17 cellular contexts compared by ENCODE assay signal in genomic region chr5:166551384-166551783, GRCh38.
DNase-seq lines count a peak whose midpoint lies in the region.
"Had no signal": no experiment of that assay in that cellular context is flagged by ENCODE, and none has a peak within 500 bp of the region (broad histone marks: within the 10 kb centered on the region; RNA-seq: fewer than 3 reads in every experiment).

No MANE protein-coding gene starts in this region.

- H3K9ac ChIP-seq in mesendoderm (ENCODE audit: low read length): no peak overlapping the region

- WGBS in mesendoderm (ENCODE audit: extremely low coverage, insufficient coverage, low lambda C conversion rate): no CpG with 5 or more reads among the region's 2 CpGs

- H2BK5ac ChIP-seq in mesendoderm (ENCODE audit: low read length): no peak overlapping the region

- H3K56ac ChIP-seq in mesendoderm (ENCODE audit: low read length): no peak overlapping the region

- no peak overlapping the region for H3K4ac ChIP-seq in mesendoderm (ENCODE audit: low read depth, low read length)

- no peaks in the 10 kb centered on the region for H3K79me1 ChIP-seq in mesendoderm (ENCODE audit: low read length)

- DNase-seq in NCI-H1105 (lab: John Stamatoyannopoulos, UW): peak; percentile 1
- peak; percentile 52 for DNase-seq in astrocyte of the hippocampus (ENCODE audit: low read depth, low spot score)
- DNase-seq in hippocampal formation (lab: John Stamatoyannopoulos, UW): peak; percentile 8 to 80
- peak; percentile 89 for DNase-seq in superior temporal gyrus (ENCODE audit: extremely low spot score)
- no peak for DNase-seq in SKM-1 treated with dmso at 0.1 percent for 144 hours (lab: John Stamatoyannopoulos, UW; ENCODE audit: unreplicated experiment)
- no peak for DNase-seq in mesendoderm
- no peak for DNase-seq in NCI-H1417 (lab: John Stamatoyannopoulos, UW)
- DNase-seq: CD4-positive, CD25-positive, alpha-beta regulatory T cell; DMS53; H9; MG63; NCI-H1092 treated with DMSO at 0.1 percent for 48 hours; NCI-H187; NCI-H446 treated with DMSO at 0.1 percent for 48 hours; NCI-H774; PC-9 had no signal

- H3K36me3 ChIP-seq in mesendoderm (ENCODE audit: control insufficient read depth, insufficient read depth, low read length): no peaks in the 10 kb centered on the region
- H3K36me3 ChIP-seq: MG63, SJSA1 had no signal

- H3K27ac ChIP-seq in mesendoderm (ENCODE audit: low read depth, low read length): no peak overlapping the region
- H3K27ac ChIP-seq: PC-9, SJSA1 had no signal

- H3K23ac ChIP-seq in mesendoderm (ENCODE audit: low read length): no peak overlapping the region

- H2AK5ac ChIP-seq in mesendoderm (ENCODE audit: low read length): no peak overlapping the region

- H2BK15ac ChIP-seq in mesendoderm (replicated peaks; ENCODE audit: low read depth): no peak overlapping the region

- no peak overlapping the region for H4K8ac ChIP-seq in mesendoderm (ENCODE audit: low read depth, low read length)

- no peak overlapping the region for H3K18ac ChIP-seq in mesendoderm (ENCODE audit: low read length)

- no peak overlapping the region for H2BK120ac ChIP-seq in mesendoderm (ENCODE audit: low read depth, low read length)

- H4K5ac ChIP-seq in mesendoderm (ENCODE audit: low read length): no peak overlapping the region

- no peak overlapping the region for H3K4me2 ChIP-seq in mesendoderm (ENCODE audit: low read length)
- H3K4me2 ChIP-seq: PC-9 had no signal

- no peaks in the 10 kb centered on the region for H3K79me2 ChIP-seq in mesendoderm (ENCODE audit: control insufficient read depth, insufficient read depth, low read length)

- H3K4me1 ChIP-seq in mesendoderm (ENCODE audit: control insufficient read depth, low read depth, low read length): no peaks in the 10 kb centered on the region
- H3K4me1 ChIP-seq: SJSA1 had no signal

- H3K27me3 ChIP-seq in mesendoderm (ENCODE audit: insufficient read depth, low read length, poor library complexity): no peaks in the 10 kb centered on the region
- H3K27me3 ChIP-seq: MG63, SJSA1 had no signal

- H3K4me3 ChIP-seq in mesendoderm (ENCODE audit: low read length): no peak overlapping the region
- H3K4me3 ChIP-seq: MG63, PC-9, SJSA1 had no signal

Comparison
In these comparisons a context has a peak if more than half of its experiments do, and no peak if none do; other contexts are left out.
1. DNase-seq: peak in NCI-H1105 (single experiment), astrocyte of the hippocampus (single experiment), hippocampal formation (2 of 2) and superior temporal gyrus (single experiment); none in SKM-1 treated with dmso at 0.1 percent for 144 hours (single experiment), mesendoderm (single experiment) and NCI-H1417 (0 of 3).